23 cellular contexts compared by ENCODE assay signal in genomic region chr10:77816311-77816710, GRCh38.
DNase-seq lines count a peak whose midpoint lies in the region; ATAC-seq, FAIRE-seq and TF ChIP-seq lines count a peak whose summit lies in the region.
"Had no signal": no experiment of that assay in that cellular context is flagged by ENCODE, and none has a peak within 500 bp of the region (broad histone marks: within the 10 kb centered on the region; RNA-seq: fewer than 3 reads in every experiment).

No MANE protein-coding gene starts in this region.

- peaks cover 35 to 86% (median 64%) of the 10 kb centered on the region in 3 experiments for H3K36me3 Mint-ChIP-seq in H9 (ENCODE audit: insufficient read depth in 1 of 3, low read depth in 3 of 3)
- H3K36me3 Mint-ChIP-seq in progenitor cell of endocrine pancreas (ENCODE audit: insufficient read depth) = peaks cover 28% of the 10 kb centered on the region
- H3K36me3 Mint-ChIP-seq in T-helper 17 cell (ENCODE audit: low read depth) = no peaks in the 10 kb centered on the region
- H3K36me3 Mint-ChIP-seq: CD4-positive, alpha-beta memory T cell had no signal

- H3K27me3 ChIP-seq in H9 (ENCODE audit: insufficient read depth, low read length) (no peaks in the 10 kb centered on the region), K562 (ENCODE audit: control insufficient read depth in 2 of 2, insufficient read depth in 2 of 2, low read length in 2 of 2) (no peaks in the 10 kb centered on the region), lower lobe of right lung (ENCODE audit: low read depth) (no peaks in the 10 kb centered on the region)

- H3K4ac ChIP-seq in H9 (ENCODE audit: low read depth, low read length) = no peak overlapping the region

- H4K5ac ChIP-seq in H9 (ENCODE audit: insufficient read length, low read depth, low read length) = no peak overlapping the region

- H3K9ac ChIP-seq in H9 (ENCODE audit: extremely low read depth, insufficient read length, low read length) (no peak overlapping the region), K562 (ENCODE audit: insufficient read depth in 1 of 2, low read depth in 2 of 2, low read length in 2 of 2) (peak overlapping the region in 1 of 2 experiments; percentile 63; a peak in 1 of 4 replicates)
- H3K9ac ChIP-seq: GM23248 had no signal

- H3K36me3 ChIP-seq in K562 (ENCODE audit: control insufficient read depth, insufficient read depth, low read length) = peaks cover 77% of the 10 kb centered on the region
- H3K36me3 ChIP-seq in lower lobe of right lung = peaks cover 95% of the 10 kb centered on the region

- in situ Hi-C loops in K562 (cut with MboI) = no loop called here
- in situ Hi-C loops in GM13976 (cut with MboI; ENCODE audit: low sequenced_read_pairs, unreplicated experiment) = no loop called here

- no TSS peak for BruUV-seq in K562 (replicated peaks; lab: Mats Ljungman, UMichigan)

- H3K4me3 Mint-ChIP-seq in H9 = no peak overlapping the region
- H3K4me3 Mint-ChIP-seq in progenitor cell of endocrine pancreas (ENCODE audit: low read depth) = no peak overlapping the region
- H3K4me3 Mint-ChIP-seq in T-helper 17 cell = no peak overlapping the region
- H3K4me3 Mint-ChIP-seq: CD4-positive, alpha-beta memory T cell had no signal

- H3K4me1 Mint-ChIP-seq in H9 = no peaks in the 10 kb centered on the region
- H3K4me1 Mint-ChIP-seq in progenitor cell of endocrine pancreas (ENCODE audit: low read depth) = no peaks in the 10 kb centered on the region
- H3K4me1 Mint-ChIP-seq in T-helper 17 cell = peaks cover 5% of the 10 kb centered on the region

- H2BK120ac ChIP-seq in H9 (ENCODE audit: low read depth, low read length, poor library complexity, severe bottlenecking) = no peak overlapping the region

- TF ChIP-seq EP300 in K562 (IDR thresholded peaks at IDR 0.05; ENCODE audit: low read length) = no peak

- POLR2A ChIA-PET in K562 (lab: Yijun Ruan, JAX) = no interaction called here

- no peak overlapping the region for H3K23ac ChIP-seq in H9 (ENCODE audit: insufficient read length, low read depth, low read length)

- H3K14ac ChIP-seq in H9 (ENCODE audit: insufficient read depth, low read length) = no peak overlapping the region

- H2AK5ac ChIP-seq in H9 (ENCODE audit: insufficient read length, low read length) = no peak overlapping the region

- no peak overlapping the region for H3T11ph ChIP-seq in H9 (ENCODE audit: low read length)

- no peak overlapping the region for H4K8ac ChIP-seq in H9 (replicated peaks; ENCODE audit: insufficient read length, low read depth, low read length)

- H4K20me1 ChIP-seq in H9 (ENCODE audit: control insufficient read depth, insufficient read depth, insufficient read length) (no peaks in the 10 kb centered on the region), K562 (replicated peaks; ENCODE audit: control insufficient read depth, insufficient read depth, low read length) (0 out of 2 replicates have a peak, but pooled peaks cover 3% of the 10 kb centered on the region)

- intact Hi-C loops in K562 (cut with micrococcal nuclease) (no loop called here), lower lobe of right lung (cut with DNase I) (no loop called here)

- no peak overlapping the region for H2BK20ac ChIP-seq in H9 (ENCODE audit: low read depth, low read length, poor library complexity, severe bottlenecking)

- H2BK15ac ChIP-seq in H9 (ENCODE audit: low read depth, low read length) = no peak overlapping the region

- H3K4me1 ChIP-seq in H9 (ENCODE audit: insufficient read depth, low read length) (no peaks in the 10 kb centered on the region), K562 (replicated peaks in 1 of 2; ENCODE audit: control insufficient read depth in 2 of 2, insufficient read depth in 2 of 2, low read length in 2 of 2) (no peaks in the 10 kb centered on the region), lower lobe of right lung (no peaks in the 10 kb centered on the region)
- H3K4me1 ChIP-seq: A549 had no signal

- DNase-seq in H9 (no peak), K562 (ENCODE audit: extremely low read depth in 1 of 4, low spot score in 3 of 4) (no peak), lower lobe of right lung (peak; percentile 45), progenitor cell of endocrine pancreas (ENCODE audit: low spot score, unreplicated experiment) (no peak), AG08395 (ENCODE audit: low spot score) (no peak), GM13976 (ENCODE audit: low spot score) (no peak), T-helper 17 cell (no peak)
- DNase-seq: 8988T; ACHN; C1 segment of cervical spinal cord; Calu3; CD4-positive, alpha-beta memory T cell; COR-L47; DMS53; DMS79 treated with DMSO at 0.1 percent for 48 hours; GF-D8; GM23248; H7 had no signal

- H2BK12ac ChIP-seq in H9 (ENCODE audit: insufficient read length, low read depth, low read length) = no peak overlapping the region

- TF ChIP-seq POLR2A in K562 (conservative IDR thresholded peaks at IDR 0.05) = no peak

- H3K23me2 ChIP-seq in H9 (ENCODE audit: insufficient read length, low read depth, low read length, poor library complexity, severe bottlenecking) = no peaks in the 10 kb centered on the region

- no peak for TF ChIP-seq RAD21 in K562 (CRISPR knock-in tag; conservative IDR thresholded peaks at IDR 0.05 in 1 of 2, IDR thresholded peaks at IDR 0.05 in 1 of 2)

- TF ChIP-seq CTCF in H9 (conservative IDR thresholded peaks at IDR 0.05) (no peak), K562 (IDR thresholded peaks at IDR 0.05 in 2 of 3, conservative IDR thresholded peaks at IDR 0.05 in 1 of 3; ENCODE audit: insufficient read depth in 2 of 3, low read depth in 1 of 3, low read length in 3 of 3) (no peak), lower lobe of right lung (IDR thresholded peaks at IDR 0.05) (no peak), progenitor cell of endocrine pancreas (IDR thresholded peaks at IDR 0.05; ENCODE audit: unreplicated experiment) (no peak), GM13976 (IDR thresholded peaks at IDR 0.05; ENCODE audit: borderline replicate concordance, control extremely low read depth, extremely low read depth, insufficient read depth, missing control alignments) (no peak)

- H3K27ac ChIP-seq in H9 (ENCODE audit: insufficient read length, low read depth, low read length) (no peak overlapping the region), K562 (ENCODE audit: extremely low read depth, low read depth, low read length) (no peak overlapping the region), lower lobe of right lung (no peak overlapping the region)
- H3K27ac ChIP-seq: A549, GM23248 had no signal

- WGBS in H9 (ENCODE audit: extremely low coverage, insufficient read length, low lambda C conversion rate) = no CpG with 5 or more reads among the region's 11 CpGs
- 93% methylated on average over 11 of the region's 11 CpGs for WGBS in K562 (ENCODE audit: insufficient coverage, low coverage, missing lambda C conversion rate)

- ATAC-seq in K562 (no peak), lower lobe of right lung (no peak), T-helper 17 cell (no peak)
- ATAC-seq: A549, HCT116 had no signal

- H2AFZ ChIP-seq in H9 (ENCODE audit: low read length) = no peak overlapping the region
- no peak overlapping the region for H2AFZ ChIP-seq in K562 (ENCODE audit: low read depth, low read length)
- H2AFZ ChIP-seq: GM23248 had no signal

- H2BK5ac ChIP-seq in H9 (ENCODE audit: insufficient read length, low read length) = no peak overlapping the region

- CTCF ChIA-PET in K562 (lab: Yijun Ruan, JAX; ENCODE audit: low intra/inter-chr PET ratio) = no interaction called here

- H3K4me2 ChIP-seq in H9 (ENCODE audit: insufficient read depth, insufficient read length, low read length) (no peak overlapping the region), K562 (ENCODE audit: insufficient read depth, low read length) (no peak overlapping the region)
- H3K4me2 ChIP-seq: A549 had no signal

- H3K27me3 Mint-ChIP-seq in H9 (ENCODE audit: low read depth) (no peaks in the 10 kb centered on the region), progenitor cell of endocrine pancreas (no peaks in the 10 kb centered on the region), T-helper 17 cell (no peaks in the 10 kb centered on the region)
- H3K27me3 Mint-ChIP-seq: CD4-positive, alpha-beta memory T cell had no signal

- H3K18ac ChIP-seq in H9 (ENCODE audit: insufficient read length, low read depth, low read length) = no peak overlapping the region

- H3K9me3 ChIP-seq in H9 (ENCODE audit: control insufficient read depth, low read depth, low read length) (no peaks in the 10 kb centered on the region), K562 (replicated peaks; ENCODE audit: control insufficient read depth, insufficient read depth, low read depth, low read length) (no peaks in the 10 kb centered on the region), lower lobe of right lung (no peaks in the 10 kb centered on the region), T-helper 17 cell (ENCODE audit: control insufficient read depth, low read length, poor library complexity, severe bottlenecking) (no peaks in the 10 kb centered on the region)
- H3K9me3 ChIP-seq: A549 had no signal

- H3K4me3 ChIP-seq in K562 (no peak overlapping the region), lower lobe of right lung (no peak overlapping the region)
- H3K4me3 ChIP-seq: A549, GM23248 had no signal

- no peak for FAIRE-seq in K562 (lab: Jason Lieb, UNC)
- FAIRE-seq: A549, GM12892, GM19239, H1 had no signal

- H3K79me1 ChIP-seq in H9 (ENCODE audit: insufficient read depth, low read depth, low read length, poor library complexity, severe bottlenecking) = no peaks in the 10 kb centered on the region

- H3K9me1 ChIP-seq in K562 (ENCODE audit: control insufficient read depth, insufficient read depth, low read length) = no peaks in the 10 kb centered on the region

- no peaks in the 10 kb centered on the region for H3K9me3 Mint-ChIP-seq in H9
- no peaks in the 10 kb centered on the region for H3K9me3 Mint-ChIP-seq in progenitor cell of endocrine pancreas (ENCODE audit: low read depth)

- no peak overlapping the region for H4K91ac ChIP-seq in H9 (ENCODE audit: insufficient read length, low read depth, low read length)

- no peak overlapping the region for H3K56ac ChIP-seq in H9 (ENCODE audit: insufficient read length, low read depth, low read length)

- H3K79me2 ChIP-seq in H9 (ENCODE audit: insufficient read depth, low read length) (no peaks in the 10 kb centered on the region), K562 (ENCODE audit: control insufficient read depth, insufficient read depth, low read length) (no peaks in the 10 kb centered on the region)

- H3K27ac Mint-ChIP-seq in H9 (peak overlapping the region in 2 of 3 experiments; percentile 11 to 91; a peak in 1 of 7 replicates), progenitor cell of endocrine pancreas (peak overlapping the region; percentile 24), T-helper 17 cell (no peak overlapping the region)

TF ChIP-seq in K562, 482 proteins besides CTCF, POLR2A, EP300 and RAD21 (continues in another document):
- no peak for TF ChIP-seq ZNF644 (tag; IDR thresholded peaks at IDR 0.05; ENCODE audit: low read depth)
